In the genomic region with DNA sequence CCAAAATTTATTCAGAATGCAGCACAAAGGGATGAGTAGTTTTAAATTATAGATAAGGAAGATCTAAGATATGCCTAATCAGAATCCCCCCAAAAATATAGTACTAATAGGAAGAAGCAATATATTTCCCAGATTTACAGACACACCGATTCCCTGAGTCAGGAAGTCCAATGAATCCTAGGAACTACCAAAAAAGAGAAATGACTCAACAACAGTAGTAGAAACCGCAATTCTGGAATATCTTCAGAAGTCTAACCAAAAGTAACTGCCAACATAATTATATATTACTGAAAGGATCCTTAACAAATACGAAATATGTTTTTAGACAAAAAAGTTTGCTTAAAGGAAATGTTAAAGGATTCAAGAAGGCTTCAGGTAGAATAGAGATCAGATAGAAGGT, we compare ENCODE assay signal across 15 cellular contexts. TPM values are rescaled to one million over a fixed set of nuclear protein-coding genes. Genes with fewer than 3 reads are reported as not detected.
A peak's percentile ranks its signal among the peaks of the same experiment; 100 is the strongest.
DNase-seq lines count a peak whose midpoint lies in the region; ATAC-seq, FAIRE-seq and TF ChIP-seq lines count a peak whose summit lies in the region.
"Had no signal": no experiment of that assay in that cellular context is flagged by ENCODE, and none has a peak within 500 bp of the region (broad histone marks: within the 10 kb centered on the region; RNA-seq: fewer than 3 reads in every experiment).

No MANE protein-coding gene starts in this region.

- H2BK15ac ChIP-seq in IMR-90 (ENCODE audit: low read depth, low read length), result no peak overlapping the region

- no peak overlapping the region for H2AK9ac ChIP-seq in IMR-90 (replicated peaks; ENCODE audit: low read depth, low read length, poor library complexity)

- TF ChIP-seq CTCF in IMR-90 (conservative IDR thresholded peaks at IDR 0.05; ENCODE audit: low read depth, low read length) (no peak), osteoblast (IDR thresholded peaks at IDR 0.05; ENCODE audit: extremely low read depth, low read depth, low read length) (no peak)

- H3K9me1 ChIP-seq in IMR-90 (ENCODE audit: insufficient read depth, low read length), result peaks cover 5% of the 10 kb centered on the region

- ATAC-seq in IMR-90 (ENCODE audit: low read depth) (peak; percentile 42), HG02973 (IDR thresholded peaks at IDR 0.05; ENCODE audit: unreplicated experiment) (no peak)
- ATAC-seq: Right ventricle myocardium inferior had no signal

- dilution Hi-C loops in IMR-90 (cut with HindIII; ENCODE audit: low sequenced_read_pairs, unreplicated experiment), result no loop called here

- no peak for FAIRE-seq in urothelium cell line (lab: Jason Lieb, UNC)

- no TSS peak for BruUV-seq in IMR-90 (replicated peaks; lab: Mats Ljungman, UMichigan)

- no peak overlapping the region for H4K5ac ChIP-seq in IMR-90 (ENCODE audit: low read depth, low read length)

- H3K14ac ChIP-seq in IMR-90 (replicated peaks; ENCODE audit: low read depth, low read length), result no peak overlapping the region

- H3K4me3 ChIP-seq in IMR-90 (ENCODE audit: insufficient read depth, low read depth, low read length), result no peak overlapping the region
- no peak overlapping the region for H3K4me3 ChIP-seq in osteoblast (ENCODE audit: insufficient read depth, low read length)
- H3K4me3 ChIP-seq: SK-N-MC had no signal

- POLR2A ChIA-PET in IMR-90 (lab: Charles Lee; ENCODE audit: unreplicated experiment), result no interaction called here

- H2BK5ac ChIP-seq in IMR-90 (ENCODE audit: low read depth, low read length, poor library complexity, severe bottlenecking), result no peak overlapping the region

- H4K8ac ChIP-seq in IMR-90 (ENCODE audit: low read depth in 2 of 2, low read length in 2 of 2), result no peak overlapping the region

- H3K18ac ChIP-seq in IMR-90 (ENCODE audit: low read depth, low read length), result no peak overlapping the region

- H3K27me3 ChIP-seq in IMR-90 (ENCODE audit: control insufficient read depth, insufficient read depth, low read length) (no peaks in the 10 kb centered on the region), osteoblast (ENCODE audit: insufficient read depth, low read length) (no peaks in the 10 kb centered on the region)

- H3K23ac ChIP-seq in IMR-90 (ENCODE audit: low read depth, low read length), result no peak overlapping the region

- intact Hi-C loops in IMR-90 (cut with micrococcal nuclease), result no loop called here

- no peak overlapping the region for H3K9ac ChIP-seq in IMR-90 (ENCODE audit: low read depth, low read length)

- no peak overlapping the region for H3K4ac ChIP-seq in IMR-90 (ENCODE audit: low read depth, low read length)

- WGBS in IMR-90 (ENCODE audit: extremely low coverage in 2 of 2, insufficient read length in 1 of 2), 2 experiments, result no CpG with 5 or more reads among the region's 3 CpGs

- H3K4me1 ChIP-seq in IMR-90 (ENCODE audit: control insufficient read depth, insufficient read depth, low read length), result peaks cover 6% of the 10 kb centered on the region; the same call in 1 of the 2 replicates
- peaks cover 11% of the 10 kb centered on the region for H3K4me1 ChIP-seq in osteoblast (ENCODE audit: insufficient read depth, low read length)

- peaks cover 92% of the 10 kb centered on the region for H3K79me2 ChIP-seq in osteoblast (ENCODE audit: insufficient read depth, low read length)

- DNase-seq in ELR (ENCODE audit: low read depth), result peak; percentile 53
- peak; percentile 6 for DNase-seq in IMR-90
- peak; percentile 11 for DNase-seq in dermis blood vessel endothelial cell
- peak; percentile 86 for DNase-seq in osteoblast (ENCODE audit: insufficient read length, low spot score, missing footprints)
- no peak for DNase-seq in urothelium cell line (ENCODE audit: low spot score)
- DNase-seq in dedifferentiated amniotic fluid mesenchymal stem cell (ENCODE audit: extremely low spot score), result no peak
- DNase-seq: Caco-2; CD4-positive, CD25-positive, alpha-beta regulatory T cell; KG1; NCI-H1092; NCI-H2081 treated with DMSO at 0.1 percent for 48 hours; NCI-H510A treated with DMSO at 0.1 percent for 48 hours had no signal

- H3K4me2 ChIP-seq in IMR-90 (ENCODE audit: low read depth, low read length) (no peak overlapping the region), osteoblast (ENCODE audit: insufficient read depth, low read length) (peak overlapping the region; percentile 66)

- no peak overlapping the region for H4K91ac ChIP-seq in IMR-90 (ENCODE audit: insufficient read depth, low read depth, low read length)

- in situ Hi-C loops in IMR-90 (cut with MboI; ENCODE audit: low sequenced_read_pairs), result no loop called here

- peaks cover 4% of the 10 kb centered on the region; the same call in 1 of the 2 replicates for H3K36me3 ChIP-seq in IMR-90 (ENCODE audit: control insufficient read depth, insufficient read depth, low read length)
- peaks cover 13% of the 10 kb centered on the region for H3K36me3 ChIP-seq in osteoblast (ENCODE audit: insufficient read depth, low read length)

- TF ChIP-seq RAD21 in IMR-90 (IDR thresholded peaks at IDR 0.05; ENCODE audit: low read length), result no peak

- H3K27ac ChIP-seq in IMR-90 (ENCODE audit: insufficient read depth, low read length) (no peak overlapping the region), osteoblast (ENCODE audit: low read depth, low read length) (no peak overlapping the region)
- H3K27ac ChIP-seq: SK-N-MC had no signal

- H3K9me3 ChIP-seq in IMR-90 (ENCODE audit: control insufficient read depth, insufficient read depth, low read length) (no peaks in the 10 kb centered on the region), osteoblast (ENCODE audit: low read depth, low read length) (no peaks in the 10 kb centered on the region)
- H3K9me3 ChIP-seq: Caco-2 had no signal

- CTCF ChIA-PET in IMR-90 (lab: Yijun Ruan, JAX), result no interaction called here

- no peak overlapping the region for H2AFZ ChIP-seq in IMR-90 (replicated peaks; ENCODE audit: low read length, poor library complexity)
- H2AFZ ChIP-seq in osteoblast (ENCODE audit: low read length), result no peak overlapping the region

- no peak overlapping the region for H3K56ac ChIP-seq in IMR-90 (ENCODE audit: extremely low read depth, insufficient read depth, low read length)

- H2BK20ac ChIP-seq in IMR-90 (ENCODE audit: low read depth, low read length), result no peak overlapping the region

- H2BK120ac ChIP-seq in IMR-90 (ENCODE audit: low read depth, low read length), result no peak overlapping the region

- peaks cover 21 to 33% of the 10 kb centered on the region in 2 experiments for H3K79me1 ChIP-seq in IMR-90 (ENCODE audit: low read depth in 1 of 2, low read length in 2 of 2)

- H2AK5ac ChIP-seq in IMR-90 (ENCODE audit: low read depth, low read length), result no peak overlapping the region

- TF ChIP-seq POLR2A in IMR-90 (IDR thresholded peaks at IDR 0.05; ENCODE audit: low read depth, low read length), result no peak

- peaks cover 45% of the 10 kb centered on the region for H4K20me1 ChIP-seq in IMR-90 (ENCODE audit: insufficient read depth, low read length)
- H4K20me1 ChIP-seq in osteoblast (ENCODE audit: insufficient read depth, low read length), result peaks cover 53% of the 10 kb centered on the region

TF ChIP-seq in IMR-90, 13 proteins besides CTCF, POLR2A, EP300 and RAD21:
- TF ChIP-seq CEBPB (IDR thresholded peaks at IDR 0.05; ENCODE audit: low read depth, low read length) (no peak), RFX5 (IDR thresholded peaks at IDR 0.05; ENCODE audit: low read depth, low read length) (no peak), ELK1 (IDR thresholded peaks at IDR 0.05; ENCODE audit: borderline replicate concordance, low read depth, low read length) (no peak)

RNA-seq across cellular contexts. Expression of gene AHCTF1, which starts 10.3 kb away (rescaled TPM):
- 29.0 and 40.3 TPM in 2 replicates for total RNA-seq in IMR-90 (2012; rRNA removed)
- 7.4 and 8.9 TPM in 2 replicates for polyA plus RNA-seq in IMR-90 (2012; rRNA removed)
- 0.85 and 1.5 TPM in 2 replicates for polyA plus RNA-seq in IMR-90 (2012; cell fraction: cytosol; rRNA removed)
- polyA plus RNA-seq in IMR-90 (2012; cell fraction: nucleus; rRNA removed; ENCODE audit: low replicate concordance), result 1.9 and 14.9 TPM in 2 replicates
- 31.7 and 39.9 TPM in 2 replicates for total RNA-seq in dermis blood vessel endothelial cell
- 30.6 and 32.6 TPM in 2 replicates for total RNA-seq in osteoblast

Comparison
In these comparisons a context has a peak if more than half of its experiments do, and no peak if none do; other contexts are left out.
1. DNase-seq: peak in ELR (single experiment), IMR-90 (single experiment), dermis blood vessel endothelial cell (single experiment) and osteoblast (single experiment); none in urothelium cell line (single experiment) and dedifferentiated amniotic fluid mesenchymal stem cell (single experiment).